In the genomic region with DNA sequence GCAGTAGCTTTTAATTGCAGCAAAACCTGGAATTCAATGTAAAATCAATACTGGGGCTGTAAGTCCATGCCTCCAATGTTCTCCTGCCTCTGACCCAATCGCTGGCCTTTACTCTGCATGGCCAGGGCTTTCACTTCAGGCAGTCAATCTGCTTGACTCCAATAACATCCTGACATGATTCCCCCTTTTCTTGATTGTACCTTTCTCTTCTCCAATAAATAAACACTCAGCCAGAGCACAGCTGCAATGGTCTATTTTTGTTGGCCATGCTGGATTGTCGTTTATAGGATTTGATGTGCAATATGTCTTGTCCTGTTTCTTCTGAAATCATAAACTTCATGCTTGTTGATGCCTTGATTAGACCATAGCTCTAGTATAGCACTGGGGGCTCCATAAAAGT, we compare ENCODE assay signal across 1 cellular context.
TF ChIP-seq lines count a peak whose summit lies in the region.

No MANE protein-coding gene starts in this region.

TF ChIP-seq in GM23338, 12 proteins besides CTCF, POLR2A, EP300 and RAD21:
- TF ChIP-seq, protein P1, sequence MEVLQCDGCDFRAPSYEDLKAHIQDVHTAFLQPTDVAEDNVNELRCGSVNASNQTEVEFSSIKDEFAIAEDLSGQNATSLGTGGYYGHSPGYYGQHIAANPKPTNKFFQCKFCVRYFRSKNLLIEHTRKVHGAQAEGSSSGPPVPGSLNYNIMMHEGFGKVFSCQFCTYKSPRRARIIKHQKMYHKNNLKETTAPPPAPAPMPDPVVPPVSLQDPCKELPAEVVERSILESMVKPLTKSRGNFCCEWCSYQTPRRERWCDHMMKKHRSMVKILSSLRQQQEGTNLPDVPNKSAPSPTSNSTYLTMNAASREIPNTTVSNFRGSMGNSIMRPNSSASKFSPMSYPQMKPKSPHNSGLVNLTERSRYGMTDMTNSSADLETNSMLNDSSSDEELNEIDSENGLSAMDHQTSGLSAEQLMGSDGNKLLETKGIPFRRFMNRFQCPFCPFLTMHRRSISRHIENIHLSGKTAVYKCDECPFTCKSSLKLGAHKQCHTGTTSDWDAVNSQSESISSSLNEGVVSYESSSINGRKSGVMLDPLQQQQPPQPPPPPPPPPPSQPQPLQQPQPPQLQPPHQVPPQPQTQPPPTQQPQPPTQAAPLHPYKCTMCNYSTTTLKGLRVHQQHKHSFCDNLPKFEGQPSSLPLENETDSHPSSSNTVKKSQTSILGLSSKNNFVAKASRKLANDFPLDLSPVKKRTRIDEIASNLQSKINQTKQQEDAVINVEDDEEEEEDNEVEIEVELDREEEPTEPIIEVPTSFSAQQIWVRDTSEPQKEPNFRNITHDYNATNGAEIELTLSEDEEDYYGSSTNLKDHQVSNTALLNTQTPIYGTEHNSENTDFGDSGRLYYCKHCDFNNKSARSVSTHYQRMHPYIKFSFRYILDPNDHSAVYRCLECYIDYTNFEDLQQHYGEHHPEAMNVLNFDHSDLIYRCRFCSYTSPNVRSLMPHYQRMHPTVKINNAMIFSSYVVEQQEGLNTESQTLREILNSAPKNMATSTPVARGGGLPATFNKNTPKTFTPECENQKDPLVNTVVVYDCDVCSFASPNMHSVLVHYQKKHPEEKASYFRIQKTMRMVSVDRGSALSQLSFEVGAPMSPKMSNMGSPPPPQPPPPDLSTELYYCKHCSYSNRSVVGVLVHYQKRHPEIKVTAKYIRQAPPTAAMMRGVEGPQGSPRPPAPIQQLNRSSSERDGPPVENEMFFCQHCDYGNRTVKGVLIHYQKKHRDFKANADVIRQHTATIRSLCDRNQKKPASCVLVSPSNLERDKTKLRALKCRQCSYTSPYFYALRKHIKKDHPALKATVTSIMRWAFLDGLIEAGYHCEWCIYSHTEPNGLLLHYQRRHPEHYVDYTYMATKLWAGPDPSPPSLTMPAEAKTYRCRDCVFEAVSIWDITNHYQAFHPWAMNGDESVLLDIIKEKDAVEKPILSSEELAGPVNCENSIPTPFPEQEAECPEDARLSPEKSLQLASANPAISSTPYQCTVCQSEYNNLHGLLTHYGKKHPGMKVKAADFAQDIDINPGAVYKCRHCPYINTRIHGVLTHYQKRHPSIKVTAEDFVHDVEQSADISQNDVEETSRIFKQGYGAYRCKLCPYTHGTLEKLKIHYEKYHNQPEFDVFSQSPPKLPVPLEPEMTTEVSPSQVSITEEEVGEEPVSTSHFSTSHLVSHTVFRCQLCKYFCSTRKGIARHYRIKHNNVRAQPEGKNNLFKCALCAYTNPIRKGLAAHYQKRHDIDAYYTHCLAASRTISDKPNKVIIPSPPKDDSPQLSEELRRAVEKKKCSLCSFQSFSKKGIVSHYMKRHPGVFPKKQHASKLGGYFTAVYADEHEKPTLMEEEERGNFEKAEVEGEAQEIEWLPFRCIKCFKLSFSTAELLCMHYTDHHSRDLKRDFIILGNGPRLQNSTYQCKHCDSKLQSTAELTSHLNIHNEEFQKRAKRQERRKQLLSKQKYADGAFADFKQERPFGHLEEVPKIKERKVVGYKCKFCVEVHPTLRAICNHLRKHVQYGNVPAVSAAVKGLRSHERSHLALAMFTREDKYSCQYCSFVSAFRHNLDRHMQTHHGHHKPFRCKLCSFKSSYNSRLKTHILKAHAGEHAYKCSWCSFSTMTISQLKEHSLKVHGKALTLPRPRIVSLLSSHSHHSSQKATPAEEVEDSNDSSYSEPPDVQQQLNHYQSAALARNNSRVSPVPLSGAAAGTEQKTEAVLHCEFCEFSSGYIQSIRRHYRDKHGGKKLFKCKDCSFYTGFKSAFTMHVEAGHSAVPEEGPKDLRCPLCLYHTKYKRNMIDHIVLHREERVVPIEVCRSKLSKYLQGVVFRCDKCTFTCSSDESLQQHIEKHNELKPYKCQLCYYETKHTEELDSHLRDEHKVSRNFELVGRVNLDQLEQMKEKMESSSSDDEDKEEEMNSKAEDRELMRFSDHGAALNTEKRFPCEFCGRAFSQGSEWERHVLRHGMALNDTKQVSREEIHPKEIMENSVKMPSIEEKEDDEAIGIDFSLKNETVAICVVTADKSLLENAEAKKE (CRISPR knock-in tag; IDR thresholded peaks at IDR 0.05) = no peak
- TF ChIP-seq EZH2phosphoT487 (IDR thresholded peaks at IDR 0.05; ENCODE audit: unreplicated experiment) = no peak
TF ChIP-seq in GM23338: peak in this region for 0.
